In genomic region chr11:103035656-103036434, GRCh38 we compare ENCODE assay signal across 7 cellular contexts. TPM values are rescaled to one million over a fixed set of nuclear protein-coding genes. Genes with fewer than 3 reads are reported as not detected.
DNase-seq lines count a peak whose midpoint lies in the region; ATAC-seq and TF ChIP-seq lines count a peak whose summit lies in the region.

No MANE protein-coding gene starts in this region.

- no peaks in the 10 kb centered on the region for H3K4me1 ChIP-seq in gastroesophageal sphincter

- DNase-seq in GF-D8 (lab: John Stamatoyannopoulos, UW) (peak; percentile 99), HK-2 (ENCODE audit: unreplicated experiment) (peak; percentile 21), NOMO-1 treated with DMSO at 0.1 percent for 48 hours (lab: John Stamatoyannopoulos, UW; ENCODE audit: unreplicated experiment) (peak; percentile 90), putamen (ENCODE audit: low spot score) (peak; percentile 33)
- DNase-seq in activated T-cell treated with anti-CD3 and anti-CD28 coated beads, Interleukin-2, amount 50 U/mL, for 48 hours = peak; percentile 27 to 30

- H3K4me3 ChIP-seq in gastroesophageal sphincter = no peak overlapping the region

- H3K27me3 ChIP-seq in gastroesophageal sphincter = no peaks in the 10 kb centered on the region

- peak; percentile 97 for ATAC-seq in GM21447 (IDR thresholded peaks at IDR 0.05; ENCODE audit: unreplicated experiment)
- ATAC-seq in gastroesophageal sphincter = peak; percentile 39

- 25 to 33% methylated on average over 4 of the region's 4 CpGs for WGBS in gastroesophageal sphincter (ENCODE audit: low coverage in 1 of 2), 2 donors

- no peak overlapping the region for H3K27ac ChIP-seq in gastroesophageal sphincter

- H3K36me3 ChIP-seq in gastroesophageal sphincter = no peaks in the 10 kb centered on the region

- TF ChIP-seq POLR2A in gastroesophageal sphincter (IDR thresholded peaks at IDR 0.05) = no peak

- peak; percentile 16 to 49 (median 38) for TF ChIP-seq CTCF in gastroesophageal sphincter (IDR thresholded peaks at IDR 0.05)

- TF ChIP-seq EP300 in gastroesophageal sphincter (IDR thresholded peaks at IDR 0.05) = no peak

- H3K9me3 ChIP-seq in gastroesophageal sphincter = no peaks in the 10 kb centered on the region

RNA-seq across cellular contexts. Expression of gene DCUN1D5, which starts 56.1 kb away (rescaled TPM):
- 10 to 100 TPM; 32.6 to 45.8 (median 42.1) TPM for total RNA-seq in gastroesophageal sphincter

Comparison
In these comparisons a context has a peak if more than half of its experiments do, and no peak if none do; other contexts are left out.
1. DNase-seq: peak in every context shown above with its lines; median percentile 99 in GF-D8; 90 in NOMO-1 treated with DMSO at 0.1 percent for 48 hours; 33 in putamen; 28 in activated T-cell treated with anti-CD3 and anti-CD28 coated beads, Interleukin-2, amount 50 U/mL, for 48 hours; 21 in HK-2.